8 cellular contexts compared by ENCODE assay signal in the genomic region with DNA sequence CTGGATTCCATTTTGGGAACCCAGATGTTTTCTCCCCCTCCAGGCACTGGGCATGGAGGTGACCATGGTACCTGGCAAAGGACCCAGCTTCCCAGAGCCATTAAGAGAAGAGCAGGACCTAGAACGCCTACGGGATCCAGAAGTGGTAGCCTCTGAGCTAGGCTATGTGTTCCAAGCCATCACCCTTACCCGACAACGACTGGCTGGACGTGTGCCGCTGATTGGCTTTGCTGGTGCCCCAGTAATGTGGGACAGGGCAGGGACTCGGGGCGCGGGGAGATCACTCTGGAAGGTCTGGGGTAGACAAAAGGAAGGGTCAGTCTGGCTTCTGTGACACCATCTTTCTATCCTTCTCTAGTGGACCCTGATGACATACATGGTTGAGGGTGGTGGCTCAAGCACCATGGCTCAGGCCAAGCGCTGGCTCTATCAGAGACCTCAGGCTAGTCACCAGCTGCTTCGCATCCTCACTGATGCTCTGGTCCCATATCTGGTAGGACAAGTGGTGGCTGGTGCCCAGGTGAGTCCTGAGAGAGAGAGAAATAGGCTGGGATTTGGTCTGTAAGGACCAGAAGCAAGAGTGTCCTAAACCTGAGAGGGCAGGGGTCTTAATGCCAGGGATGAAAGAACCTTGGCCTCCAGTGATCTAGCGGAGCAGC. TPM values are rescaled to one million over a fixed set of nuclear protein-coding genes. Genes with fewer than 3 reads are reported as not detected.
A peak's percentile ranks its signal among the peaks of the same experiment; 100 is the strongest.
DNase-seq lines count a peak whose midpoint lies in the region; ATAC-seq and TF ChIP-seq lines count a peak whose summit lies in the region.

No MANE protein-coding gene starts in this region.

- no peak overlapping the region for H3K27ac ChIP-seq in AG04450 (ENCODE audit: low read depth, low read length)
- H3K27ac ChIP-seq in GM23338 (ENCODE audit: low read depth) = no peak overlapping the region
- H3K27ac ChIP-seq in naive thymus-derived CD4-positive, alpha-beta T cell (ENCODE audit: low read depth, low read length) = peak overlapping the region; percentile 19

- POLR2A ChIA-PET in AG04450 (lab: Yijun Ruan, JAX) = interaction anchor here (0.8 to 3.5 kb wide), 6 partner anchors 214 to 508 kb away, joined by 3 to 38 read pairs (median 4); a partner anchor contains a TSS
- POLR2A ChIA-PET in naive thymus-derived CD4-positive, alpha-beta T cell (lab: Charles Lee) = interaction anchor here (0.5 to 7.7 kb wide), 15 partner anchors 192 to 488 kb away, joined by 3 to 126 read pairs (median 4); a partner anchor contains a TSS

- H2AFZ ChIP-seq in GM23338 = no peak overlapping the region

- no peaks in the 10 kb centered on the region for H3K36me3 ChIP-seq in GM23338 (ENCODE audit: insufficient read depth)
- H3K36me3 ChIP-seq in naive thymus-derived CD4-positive, alpha-beta T cell (ENCODE audit: control insufficient read depth in 2 of 3, insufficient read depth in 3 of 3, low read length in 3 of 3) = peaks cover 0 to 18% (median 4%) of the 10 kb centered on the region in 3 experiments

- H3K4me3 Mint-ChIP-seq in GM23338 = peak overlapping the region; percentile 75
- H3K4me3 Mint-ChIP-seq in activated naive CD8-positive, alpha-beta T cell treated with anti-CD3 and anti-CD28 coated beads, Interleukin-2, amount 50 U/mL, for 24 hours = peak overlapping the region; percentile 84
- peak overlapping the region in 7 of 10 donors; percentile 55 to 100 (median 91) for H3K4me3 Mint-ChIP-seq in naive thymus-derived CD4-positive, alpha-beta T cell

- no peaks in the 10 kb centered on the region for H3K9me3 Mint-ChIP-seq in GM23338
- H3K9me3 Mint-ChIP-seq in activated naive CD8-positive, alpha-beta T cell treated with anti-CD3 and anti-CD28 coated beads, Interleukin-2, amount 50 U/mL, for 24 hours = no peaks in the 10 kb centered on the region
- H3K9me3 Mint-ChIP-seq in naive thymus-derived CD4-positive, alpha-beta T cell = no peaks in the 10 kb centered on the region

- H3K27me3 Mint-ChIP-seq in GM23338 (ENCODE audit: insufficient read depth, low read depth, poor library complexity) = peaks cover 16% of the 10 kb centered on the region
- no peaks in the 10 kb centered on the region for H3K27me3 Mint-ChIP-seq in activated naive CD8-positive, alpha-beta T cell treated with anti-CD3 and anti-CD28 coated beads, Interleukin-2, amount 50 U/mL, for 24 hours
- H3K27me3 Mint-ChIP-seq in naive thymus-derived CD4-positive, alpha-beta T cell = no peaks in the 10 kb centered on the region

- H3K27ac Mint-ChIP-seq in GM23338 = no peak overlapping the region
- H3K27ac Mint-ChIP-seq in activated naive CD8-positive, alpha-beta T cell treated with anti-CD3 and anti-CD28 coated beads, Interleukin-2, amount 50 U/mL, for 24 hours = peak overlapping the region; percentile 89
- peak overlapping the region in 5 of 9 donors; percentile 29 to 94 (median 89) for H3K27ac Mint-ChIP-seq in naive thymus-derived CD4-positive, alpha-beta T cell

- peaks cover 16% of the 10 kb centered on the region for H3K36me3 Mint-ChIP-seq in GM23338 (ENCODE audit: low read depth)
- peaks cover 23% of the 10 kb centered on the region for H3K36me3 Mint-ChIP-seq in activated naive CD8-positive, alpha-beta T cell treated with anti-CD3 and anti-CD28 coated beads, Interleukin-2, amount 50 U/mL, for 24 hours (ENCODE audit: low read depth)
- peaks cover 0 to 17% (median 9%) of the 10 kb centered on the region in 5 donors for H3K36me3 Mint-ChIP-seq in naive thymus-derived CD4-positive, alpha-beta T cell

- peaks cover 12% of the 10 kb centered on the region for H3K4me1 ChIP-seq in GM23338 (ENCODE audit: insufficient read depth)
- peaks cover 28 to 30% of the 10 kb centered on the region in 2 donors for H3K4me1 ChIP-seq in naive thymus-derived CD4-positive, alpha-beta T cell (ENCODE audit: control insufficient read depth in 2 of 2, insufficient read depth in 2 of 2, low read length in 2 of 2)

- H3K4me3 ChIP-seq in AG04450 (ENCODE audit: low read depth, low read length) (peak overlapping the region; percentile 79), GM23338 (no peak overlapping the region)
- no peak overlapping the region for H3K4me3 ChIP-seq in naive thymus-derived CD4-positive, alpha-beta T cell (ENCODE audit: low read length)

- DNase-seq in AG04450 (ENCODE audit: low read depth, low spot score) = no peak
- DNase-seq in GM23338 (ENCODE audit: low spot score) = no peak
- DNase-seq in activated naive CD8-positive, alpha-beta T cell treated with anti-CD3 and anti-CD28 coated beads, Interleukin-2, amount 50 U/mL, for 24 hours = no peak
- DNase-seq in naive thymus-derived CD4-positive, alpha-beta T cell = no peak
- no peak for DNase-seq in HUDEP-2 (lab: John Stamatoyannopoulos, UW; ENCODE audit: unreplicated experiment in 76 of 76)

- no peaks in the 10 kb centered on the region for H3K9me2 ChIP-seq in GM23338 (ENCODE audit: insufficient read depth)

- H3K4me2 ChIP-seq in GM23338 = peak overlapping the region; percentile 82; the same call in 1 of the 2 replicates

- H3K4me1 Mint-ChIP-seq in GM23338 = peaks cover 29% of the 10 kb centered on the region
- H3K4me1 Mint-ChIP-seq in activated naive CD8-positive, alpha-beta T cell treated with anti-CD3 and anti-CD28 coated beads, Interleukin-2, amount 50 U/mL, for 24 hours = peaks cover 43% of the 10 kb centered on the region
- peaks cover 27 to 63% (median 59%) of the 10 kb centered on the region in 7 donors for H3K4me1 Mint-ChIP-seq in naive thymus-derived CD4-positive, alpha-beta T cell

- CTCF ChIA-PET in AG04450 (lab: Charles Lee) = interaction anchor here (0.5 to 11.4 kb wide), 36 partner anchors 11 to 556 kb away, joined by 3 to 616 read pairs (median 6); a partner anchor contains a TSS
- CTCF ChIA-PET in naive thymus-derived CD4-positive, alpha-beta T cell (lab: Charles Lee) = interaction anchor here (0.6 to 12.9 kb wide), 19 partner anchors 15 to 556 kb away, joined by 3 to 255 read pairs (median 4); a partner anchor contains a TSS

- H4K20me1 ChIP-seq in GM23338 (replicated peaks; ENCODE audit: insufficient read depth) = no peaks in the 10 kb centered on the region

- H3K79me2 ChIP-seq in GM23338 (replicated peaks; ENCODE audit: insufficient read depth) = peaks cover 12% of the 10 kb centered on the region

- ATAC-seq in GM23338 = no peak
- no peak for ATAC-seq in activated naive CD8-positive, alpha-beta T cell treated with anti-CD3 and anti-CD28 coated beads, Interleukin-2, amount 50 U/mL, for 24 hours
- no peak for ATAC-seq in naive thymus-derived CD4-positive, alpha-beta T cell
- ATAC-seq in HG03520 (IDR thresholded peaks at IDR 0.05; ENCODE audit: unreplicated experiment) = no peak
- ATAC-seq in GM21390 (IDR thresholded peaks at IDR 0.05; ENCODE audit: unreplicated experiment) = no peak
- no peak for ATAC-seq in GM19328 (IDR thresholded peaks at IDR 0.05; ENCODE audit: unreplicated experiment)

- intact Hi-C loops in naive thymus-derived CD4-positive, alpha-beta T cell (cut with micrococcal nuclease) = loop anchor here (1.0 to 10.0 kb wide), 12 partner anchors 176 to 557 kb away; a partner anchor contains a TSS

- no peak for TF ChIP-seq CTCF in AG04450 (IDR thresholded peaks at IDR 0.05; ENCODE audit: low read depth, low read length)
- TF ChIP-seq CTCF in GM23338 (conservative IDR thresholded peaks at IDR 0.05; ENCODE audit: low read depth in 2 of 2) = no peak

- no peaks in the 10 kb centered on the region; the same call in 1 of the 2 replicates for H3K9me3 ChIP-seq in AG04450 (ENCODE audit: control insufficient read depth, insufficient read depth, low read length)
- no peaks in the 10 kb centered on the region for H3K9me3 ChIP-seq in naive thymus-derived CD4-positive, alpha-beta T cell (ENCODE audit: control insufficient read depth in 2 of 3, low read length in 3 of 3)

- H3F3A ChIP-seq in GM23338 (replicated peaks; ENCODE audit: low read depth) = no peaks in the 10 kb centered on the region

- H3K27me3 ChIP-seq in AG04450 (ENCODE audit: control insufficient read depth, insufficient read depth, low read length) (no peaks in the 10 kb centered on the region), GM23338 (ENCODE audit: insufficient read depth) (no peaks in the 10 kb centered on the region)
- H3K27me3 ChIP-seq in naive thymus-derived CD4-positive, alpha-beta T cell (ENCODE audit: control insufficient read depth in 2 of 2, insufficient read depth in 2 of 2, low read length in 2 of 2) = no peaks in the 10 kb centered on the region

TF ChIP-seq in GM23338, 12 proteins besides CTCF, POLR2A, EP300 and RAD21 (continues in another document):
- TF ChIP-seq, protein P1, sequence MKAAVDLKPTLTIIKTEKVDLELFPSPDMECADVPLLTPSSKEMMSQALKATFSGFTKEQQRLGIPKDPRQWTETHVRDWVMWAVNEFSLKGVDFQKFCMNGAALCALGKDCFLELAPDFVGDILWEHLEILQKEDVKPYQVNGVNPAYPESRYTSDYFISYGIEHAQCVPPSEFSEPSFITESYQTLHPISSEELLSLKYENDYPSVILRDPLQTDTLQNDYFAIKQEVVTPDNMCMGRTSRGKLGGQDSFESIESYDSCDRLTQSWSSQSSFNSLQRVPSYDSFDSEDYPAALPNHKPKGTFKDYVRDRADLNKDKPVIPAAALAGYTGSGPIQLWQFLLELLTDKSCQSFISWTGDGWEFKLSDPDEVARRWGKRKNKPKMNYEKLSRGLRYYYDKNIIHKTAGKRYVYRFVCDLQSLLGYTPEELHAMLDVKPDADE (IDR thresholded peaks at IDR 0.05) = no peak

RNA-seq across cellular contexts. Expression of a gene that starts 1.6 kb away (rescaled TPM):
- polyA plus RNA-seq in AG04450 (2011; rRNA removed) (185 and 226 TPM in 2 replicates), GM23338 (2016; fragmentation: Nextera tagmentation; extraction: Ambion mirVana) (106 and 108 TPM in 2 replicates)
- polyA minus RNA-seq in AG04450 (2011; rRNA and poly(A)+ RNA removed) = 110 and 151 TPM in 2 replicates
- total RNA-seq in GM23338 (2014; rRNA removed; shearing (Covaris generic)) = 82.4 and 90.9 TPM in 2 replicates
- 10 to 100 TPM; 40.7 to 72.8 (median 58.1) TPM for total RNA-seq in naive thymus-derived CD4-positive, alpha-beta T cell
- 10 to 100 TPM; 90.5 to 91.3 TPM for polyA plus RNA-seq in naive thymus-derived CD4-positive, alpha-beta T cell

RNA-seq across cellular contexts. Expression of a gene that starts 2.6 kb away (rescaled TPM):
- 40.8 and 52.0 TPM in 2 replicates for polyA plus RNA-seq in AG04450 (2011; rRNA removed)
- 50.9 and 53.2 TPM in 2 replicates for polyA minus RNA-seq in AG04450 (2011; rRNA and poly(A)+ RNA removed)
- total RNA-seq in GM23338 (2014; rRNA removed; shearing (Covaris generic)) = 31.0 and 31.4 TPM in 2 replicates
- polyA plus RNA-seq in GM23338 (2016; fragmentation: Nextera tagmentation; extraction: Ambion mirVana) = 13.1 and 16.6 TPM in 2 replicates
- 10 to 100 TPM; 38.8 to 53.7 (median 42.2) TPM for total RNA-seq in naive thymus-derived CD4-positive, alpha-beta T cell
- polyA plus RNA-seq in naive thymus-derived CD4-positive, alpha-beta T cell = 10 to 100 TPM; 12.2 to 26.9 TPM

RNA-seq across cellular contexts. Expression of a gene that starts 27.3 kb away (rescaled TPM):
- polyA plus RNA-seq in AG04450 (2011; rRNA removed) = 44.0 and 52.4 TPM in 2 replicates
- polyA minus RNA-seq in AG04450 (2011; rRNA and poly(A)+ RNA removed) = 41.1 and 43.8 TPM in 2 replicates
- 30.3 and 36.4 TPM in 2 replicates for total RNA-seq in GM23338 (2014; rRNA removed; shearing (Covaris generic))
- 28.6 and 31.9 TPM in 2 replicates for polyA plus RNA-seq in GM23338 (2016; fragmentation: Nextera tagmentation; extraction: Ambion mirVana)
- total RNA-seq in naive thymus-derived CD4-positive, alpha-beta T cell = 10 to 100 TPM; 13.0 to 29.0 (median 17.8) TPM
- 10 to 100 TPM; 19.4 to 32.0 TPM for polyA plus RNA-seq in naive thymus-derived CD4-positive, alpha-beta T cell
